Comparison of ENCODE assay signal across 12 cellular contexts in the genomic region with DNA sequence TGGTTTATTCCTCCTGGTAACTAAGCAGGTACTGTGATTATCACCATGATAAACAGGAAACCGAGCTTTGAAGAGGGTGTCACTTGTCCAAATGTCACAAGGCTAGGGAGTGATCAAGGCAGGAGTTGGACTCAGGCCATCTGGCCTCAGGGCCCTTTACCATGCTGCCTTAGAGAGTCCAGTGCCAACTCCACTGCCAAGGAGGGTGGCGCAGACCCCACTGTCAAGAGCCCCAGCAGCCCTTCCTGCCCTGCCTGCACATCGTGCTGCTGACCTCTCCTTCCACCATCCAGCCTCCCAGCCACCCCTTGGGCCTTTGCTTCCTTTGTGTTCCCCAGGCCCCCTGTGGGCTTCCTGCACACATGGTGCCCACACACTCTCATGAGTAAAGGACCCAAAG. TPM values are rescaled to one million over a fixed set of nuclear protein-coding genes. Genes with fewer than 3 reads are reported as not detected.
DNase-seq lines count a peak whose midpoint lies in the region; ATAC-seq and TF ChIP-seq lines count a peak whose summit lies in the region.
"Had no signal": no experiment of that assay in that cellular context is flagged by ENCODE, and none has a peak within 500 bp of the region (broad histone marks: within the 10 kb centered on the region; RNA-seq: fewer than 3 reads in every experiment).

No MANE protein-coding gene starts in this region.

- H4K20me1 ChIP-seq in MM.1S (ENCODE audit: insufficient read depth, low read length): no peaks in the 10 kb centered on the region

- no peaks in the 10 kb centered on the region for H3K9me2 ChIP-seq in MM.1S (replicated peaks; ENCODE audit: insufficient read depth, low read length)

- H3K79me2 ChIP-seq in MM.1S (ENCODE audit: low read length): no peaks in the 10 kb centered on the region

- H3K4me3 Mint-ChIP-seq in naive thymus-derived CD8-positive, alpha-beta T cell: no peak overlapping the region

- H3K27me3 ChIP-seq in lung (ENCODE audit: control insufficient read depth, insufficient read depth) (no peaks in the 10 kb centered on the region), thoracic aorta (replicated peaks; ENCODE audit: insufficient read depth) (no peaks in the 10 kb centered on the region), MM.1S (replicated peaks; ENCODE audit: insufficient read depth, low read length) (peaks cover 16% of the 10 kb centered on the region; the same call in 1 of the 2 replicates)

- no peak overlapping the region for H3K9ac ChIP-seq in MM.1S (ENCODE audit: low read length)

- no peaks in the 10 kb centered on the region for H3F3A ChIP-seq in MM.1S (ENCODE audit: insufficient read depth, low read length)

- POLR2A ChIA-PET in naive thymus-derived CD8-positive, alpha-beta T cell (lab: Charles Lee): no interaction called here

- H3K27ac Mint-ChIP-seq in naive thymus-derived CD8-positive, alpha-beta T cell: no peak overlapping the region

- no peak for TF ChIP-seq CTCF in lung (IDR thresholded peaks at IDR 0.05; ENCODE audit: control extremely low read depth, extremely low read depth)
- TF ChIP-seq CTCF in thoracic aorta (IDR thresholded peaks at IDR 0.05): no peak
- no peak for TF ChIP-seq CTCF in MM.1S (IDR thresholded peaks at IDR 0.05; ENCODE audit: low read length)

- WGBS in lung, 2 donors: 44 to 66% methylated on average over 3 of the region's 3 CpGs

- no peak overlapping the region for H2AFZ ChIP-seq in MM.1S (ENCODE audit: low read length)

- H3K4me1 ChIP-seq in lung (ENCODE audit: control insufficient read depth in 2 of 2, insufficient read depth in 2 of 2, low read length in 2 of 2): peaks cover 14 to 42% of the 10 kb centered on the region in 2 donors
- peaks cover 61 to 100% of the 10 kb centered on the region in 2 donors for H3K4me1 ChIP-seq in thoracic aorta (ENCODE audit: control insufficient read depth in 1 of 2, low read depth in 2 of 2)
- no peaks in the 10 kb centered on the region for H3K4me1 ChIP-seq in MM.1S (ENCODE audit: low read length)

- H3K4me3 ChIP-seq in lung: no peak overlapping the region
- no peak overlapping the region for H3K4me3 ChIP-seq in thoracic aorta
- no peak overlapping the region for H3K4me3 ChIP-seq in MM.1S (ENCODE audit: low read length)

- H3K9me3 ChIP-seq in lung (ENCODE audit: control insufficient read depth in 2 of 2, insufficient read depth in 1 of 2, low read length in 1 of 2) (no peaks in the 10 kb centered on the region), thoracic aorta (no peaks in the 10 kb centered on the region), MM.1S (replicated peaks; ENCODE audit: insufficient read depth, low read length) (no peaks in the 10 kb centered on the region)

- peak overlapping the region; percentile 67 for H3K27ac ChIP-seq in caudate nucleus (ENCODE audit: low read depth, low read length)
- peak overlapping the region; percentile 46 to 72 for H3K27ac ChIP-seq in lung (ENCODE audit: low read depth in 1 of 2, low read length in 1 of 2)
- H3K27ac ChIP-seq in thoracic aorta: peak overlapping the region; percentile 88 to 93
- H3K27ac ChIP-seq in MM.1S (ENCODE audit: low read length): no peak overlapping the region

- DNase-seq in NCI-H2081 treated with DMSO at 0.1 percent for 48 hours (lab: John Stamatoyannopoulos, UW) (peak; percentile 8), caudate nucleus (lab: John Stamatoyannopoulos, UW) (no peak), lung (ENCODE audit: low spot score) (no peak), thoracic aorta (ENCODE audit: low spot score) (no peak), GDM1 (lab: John Stamatoyannopoulos, UW) (no peak), MM.1S (no peak), HPDE6-E6E7 (ENCODE audit: extremely low spot score) (no peak)
- no peak for DNase-seq in naive thymus-derived CD8-positive, alpha-beta T cell
- DNase-seq: activated CD4-positive, alpha-beta T cell treated with anti-CD3 and anti-CD28 coated beads for 4 hours; NCI-H146; stimulated activated CD4-positive, alpha-beta T cell treated with anti-CD3 and anti-CD28 coated beads, Interleukin-4, amount 100 ng/mL, for 4 hours; stimulated activated naive CD8-positive, alpha-beta T cell treated with anti-CD3 and anti-CD28 coated beads, Interleukin-15, Interleukin-2, amounts not matched to agents 100 U/mL and 50 U/mL, for 24 hours had no signal

- H3K36me3 ChIP-seq in lung (ENCODE audit: control insufficient read depth in 2 of 2, insufficient read depth in 2 of 2, low read length in 2 of 2) (no peaks in the 10 kb centered on the region), thoracic aorta (no peaks in the 10 kb centered on the region), MM.1S (replicated peaks; ENCODE audit: insufficient read depth, low read length) (no peaks in the 10 kb centered on the region)

- H3K4me2 ChIP-seq in MM.1S (ENCODE audit: low read depth, low read length): no peak overlapping the region

- no peaks in the 10 kb centered on the region for H3K36me3 Mint-ChIP-seq in naive thymus-derived CD8-positive, alpha-beta T cell

- H3K9me3 Mint-ChIP-seq in naive thymus-derived CD8-positive, alpha-beta T cell: no peaks in the 10 kb centered on the region

- peaks cover 1 to 24% (median 20%) of the 10 kb centered on the region in 5 donors for H3K27me3 Mint-ChIP-seq in naive thymus-derived CD8-positive, alpha-beta T cell

- no peak for ATAC-seq in lung (ENCODE audit: insufficient read depth, low FRiP score)
- no peak for ATAC-seq in thoracic aorta (ENCODE audit: insufficient number of reproducible peaks, low FRiP score, low read depth)
- ATAC-seq in naive thymus-derived CD8-positive, alpha-beta T cell: no peak

- H3K4me1 Mint-ChIP-seq in naive thymus-derived CD8-positive, alpha-beta T cell: no peaks in the 10 kb centered on the region

RNA-seq across cellular contexts. Expression of gene TNS1, which starts 48.3 kb away (rescaled TPM):
- total RNA-seq in lung (100 to 1,000 TPM; 308 to 377 TPM), thoracic aorta (1,000 to 10,000 TPM; 1,836 to 2,296 TPM)
- 100 to 1,000 TPM in 1 of 2 donors, 10 to 100 TPM in 1; 67.0 to 108 TPM for polyA plus RNA-seq in lung
- total RNA-seq in naive thymus-derived CD8-positive, alpha-beta T cell: under 1 TPM; 0.21 to 0.47 TPM
- not detected for polyA plus RNA-seq in naive thymus-derived CD8-positive, alpha-beta T cell

Comparison
In these comparisons a context has a peak if more than half of its experiments do, and no peak if none do; other contexts are left out.
1. RNA of gene TNS1, which starts 48.3 kb away (total RNA-seq): 1,836 to 2,296 TPM in thoracic aorta and 308 to 377 TPM in lung; 0.21 to 0.47 TPM in naive thymus-derived CD8-positive, alpha-beta T cell; every median in the first group is over 100 times any median in the second.